ENCODE assay signal across 11 cellular contexts in the genomic region with DNA sequence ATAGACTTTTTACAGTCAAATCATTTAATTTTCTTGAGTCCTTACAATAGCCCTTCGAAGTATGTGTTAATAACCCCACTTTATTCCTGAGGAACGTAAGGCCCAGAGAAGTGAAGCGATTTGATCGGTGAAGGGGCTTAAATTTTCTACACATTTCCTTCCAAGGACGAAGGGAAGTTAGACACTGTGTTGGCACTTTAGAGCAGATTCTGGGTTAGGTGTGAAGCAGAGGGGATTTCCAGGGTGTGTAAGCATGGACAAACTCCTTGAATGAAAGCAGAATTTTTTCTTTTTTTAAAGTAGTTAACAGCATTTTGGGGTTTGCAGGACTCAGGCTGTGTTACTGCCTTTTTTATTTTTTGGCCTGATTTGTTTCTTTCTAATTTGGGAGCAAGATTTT. TPM values are rescaled to one million over a fixed set of nuclear protein-coding genes. Genes with fewer than 3 reads are reported as not detected.
DNase-seq lines count a peak whose midpoint lies in the region; ATAC-seq and TF ChIP-seq lines count a peak whose summit lies in the region.
"Had no signal": no experiment of that assay in that cellular context is flagged by ENCODE, and none has a peak within 500 bp of the region (broad histone marks: within the 10 kb centered on the region; RNA-seq: fewer than 3 reads in every experiment).

No MANE protein-coding gene starts in this region.

- BruUV-seq in mammary epithelial cell (replicated peaks; lab: Mats Ljungman, UMichigan) = no TSS peak

- H3K27me3 Mint-ChIP-seq in activated CD4-positive, alpha-beta T cell treated with anti-CD3 and anti-CD28 coated beads for 36 hours = no peaks in the 10 kb centered on the region
- H3K27me3 Mint-ChIP-seq in natural killer cell treated with Interleukin-12 subunit alpha and Interleukin-12 subunit beta and Interleukin-15 and Interleukin-18, amount 100 ng/mL, for 72 hours = no peaks in the 10 kb centered on the region
- no peaks in the 10 kb centered on the region for H3K27me3 Mint-ChIP-seq in chondrocyte (ENCODE audit: low read depth)

- no peaks in the 10 kb centered on the region; the same call in 1 of the 2 replicates for H3K79me2 ChIP-seq in KMS-11 (ENCODE audit: insufficient read depth, low read depth)
- peaks cover 28% of the 10 kb centered on the region for H3K79me2 ChIP-seq in mammary epithelial cell (ENCODE audit: insufficient read depth, low read length)

- H4K20me1 ChIP-seq in KMS-11 (ENCODE audit: insufficient read depth) (no peaks in the 10 kb centered on the region), mammary epithelial cell (ENCODE audit: insufficient read depth, low read length) (no peaks in the 10 kb centered on the region)

- H3K27ac ChIP-seq in KMS-11 = peak overlapping the region; percentile 29
- H3K27ac ChIP-seq in mammary epithelial cell (ENCODE audit: insufficient read depth, low read depth, low read length) = peak overlapping the region; percentile 84
- H3K27ac ChIP-seq: right lobe of liver had no signal

- H3K27me3 ChIP-seq in KMS-11 (ENCODE audit: insufficient read depth, low read depth) (no peaks in the 10 kb centered on the region), mammary epithelial cell (ENCODE audit: insufficient read depth, low read length) (no peaks in the 10 kb centered on the region)
- H3K27me3 ChIP-seq: right lobe of liver had no signal

- H3K9me3 ChIP-seq in mammary epithelial cell (replicated peaks; ENCODE audit: insufficient read depth, low read length) = no peaks in the 10 kb centered on the region
- H3K9me3 ChIP-seq: right lobe of liver had no signal

- H3K9ac ChIP-seq in KMS-11 (no peak overlapping the region), mammary epithelial cell (ENCODE audit: insufficient read depth, low read length) (no peak overlapping the region)

- H2AFZ ChIP-seq in KMS-11 (ENCODE audit: low read depth) (no peak overlapping the region), mammary epithelial cell (ENCODE audit: low read depth, low read length) (no peak overlapping the region)

- 81% methylated on average over 5 of the region's 5 CpGs for WGBS in mammary epithelial cell (ENCODE audit: low coverage, missing lambda C conversion rate)

- intact Hi-C loops in activated CD4-positive, alpha-beta T cell treated with anti-CD3 and anti-CD28 coated beads for 36 hours (cut with DNase I, micrococcal nuclease) = loop anchor here in 1 of 2 experiments (5.0 kb wide), 1 partner anchor 41 kb away; no protein-coding TSS in a partner anchor
- intact Hi-C loops in mammary epithelial cell (cut with micrococcal nuclease) = no loop called here

- peaks cover 31% of the 10 kb centered on the region for H3K36me3 Mint-ChIP-seq in activated CD4-positive, alpha-beta T cell treated with anti-CD3 and anti-CD28 coated beads for 36 hours (ENCODE audit: low read depth)
- peaks cover 20% of the 10 kb centered on the region for H3K36me3 Mint-ChIP-seq in natural killer cell treated with Interleukin-12 subunit alpha and Interleukin-12 subunit beta and Interleukin-15 and Interleukin-18, amount 100 ng/mL, for 72 hours
- H3K36me3 Mint-ChIP-seq in chondrocyte (ENCODE audit: low read depth) = peaks cover 15% of the 10 kb centered on the region

- peak; percentile 46 for DNase-seq in activated CD4-positive, alpha-beta T cell treated with anti-CD3 and anti-CD28 coated beads for 36 hours
- no peak for DNase-seq in activated CD4-positive, alpha-beta T cell treated with anti-CD3 and anti-CD28 coated beads, Interleukin-2, amount 50 U/mL, for 1 hour
- DNase-seq in mammary epithelial cell = peak; percentile 53
- peak; percentile 87 for DNase-seq in natural killer cell treated with Interleukin-12 subunit alpha and Interleukin-12 subunit beta and Interleukin-15 and Interleukin-18, amount 100 ng/mL, for 72 hours (ENCODE audit: low spot score)
- no peak for DNase-seq in chondrocyte (ENCODE audit: low spot score)
- DNase-seq: DMS53, NCI-H1930, right lobe of liver had no signal

- POLR2A ChIA-PET in activated CD4-positive, alpha-beta T cell treated with anti-CD3 and anti-CD28 coated beads for 36 hours (lab: Charles Lee) = interaction anchor here (0.6 kb wide), 1 partner anchor 311 kb away, joined by 5 read pairs; no protein-coding TSS in a partner anchor

- peaks cover 43% of the 10 kb centered on the region for H3K4me1 Mint-ChIP-seq in activated CD4-positive, alpha-beta T cell treated with anti-CD3 and anti-CD28 coated beads for 36 hours
- H3K4me1 Mint-ChIP-seq in natural killer cell treated with Interleukin-12 subunit alpha and Interleukin-12 subunit beta and Interleukin-15 and Interleukin-18, amount 100 ng/mL, for 72 hours (ENCODE audit: low read depth in 2 of 2) = peaks cover 47 to 64% of the 10 kb centered on the region in 2 donors
- H3K4me1 Mint-ChIP-seq in chondrocyte (ENCODE audit: low read depth) = peaks cover 26% of the 10 kb centered on the region

- peak; percentile 77 for ATAC-seq in activated CD4-positive, alpha-beta T cell treated with anti-CD3 and anti-CD28 coated beads for 36 hours
- peak; percentile 91 for ATAC-seq in natural killer cell treated with Interleukin-12 subunit alpha and Interleukin-12 subunit beta and Interleukin-15 and Interleukin-18, amount 100 ng/mL, for 72 hours
- ATAC-seq in GM19324 (IDR thresholded peaks at IDR 0.05; ENCODE audit: low FRiP score, unreplicated experiment) (no peak), HG03025 (IDR thresholded peaks at IDR 0.05; ENCODE audit: low FRiP score, unreplicated experiment) (no peak)

- H3K4me3 Mint-ChIP-seq in activated CD4-positive, alpha-beta T cell treated with anti-CD3 and anti-CD28 coated beads for 36 hours = no peak overlapping the region
- H3K4me3 Mint-ChIP-seq in natural killer cell treated with Interleukin-12 subunit alpha and Interleukin-12 subunit beta and Interleukin-15 and Interleukin-18, amount 100 ng/mL, for 72 hours = peak overlapping the region; percentile 82
- H3K4me3 Mint-ChIP-seq in chondrocyte (ENCODE audit: unreplicated experiment) = no peak overlapping the region

- peaks cover 41% of the 10 kb centered on the region for H3K4me1 ChIP-seq in KMS-11 (ENCODE audit: low read depth, poor library complexity, severe bottlenecking)
- H3K4me1 ChIP-seq in mammary epithelial cell (ENCODE audit: insufficient read depth, low read length) = peaks cover 24% of the 10 kb centered on the region

- no peaks in the 10 kb centered on the region for H3K9me3 Mint-ChIP-seq in activated CD4-positive, alpha-beta T cell treated with anti-CD3 and anti-CD28 coated beads for 36 hours (ENCODE audit: low read depth)
- H3K9me3 Mint-ChIP-seq in natural killer cell treated with Interleukin-12 subunit alpha and Interleukin-12 subunit beta and Interleukin-15 and Interleukin-18, amount 100 ng/mL, for 72 hours = peaks cover 4% of the 10 kb centered on the region
- no peaks in the 10 kb centered on the region for H3K9me3 Mint-ChIP-seq in chondrocyte (ENCODE audit: low read depth)

- no peak for TF ChIP-seq CTCF in KMS-11 (conservative IDR thresholded peaks at IDR 0.05; ENCODE audit: low read depth, low read length)
- no peak for TF ChIP-seq CTCF in mammary epithelial cell (conservative IDR thresholded peaks at IDR 0.05 in 1 of 2, IDR thresholded peaks at IDR 0.05 in 1 of 2; ENCODE audit: extremely low read depth in 1 of 2, insufficient read depth in 1 of 2, low read depth in 1 of 2, low read length in 2 of 2)
- no peak for TF ChIP-seq CTCF in chondrocyte (IDR thresholded peaks at IDR 0.05)

- H3K4me3 ChIP-seq in KMS-11 (IDR thresholded peaks at IDR 0.05; ENCODE audit: insufficient read depth, low read depth, low read length) (no peak overlapping the region), mammary epithelial cell (replicated peaks in 1 of 3; ENCODE audit: insufficient read depth in 1 of 3, low read depth in 2 of 3, low read length in 3 of 3) (no peak overlapping the region)
- H3K4me3 ChIP-seq: right lobe of liver had no signal

- H3K36me3 ChIP-seq in KMS-11 (ENCODE audit: insufficient read depth) = no peaks in the 10 kb centered on the region
- no peaks in the 10 kb centered on the region for H3K36me3 ChIP-seq in mammary epithelial cell (ENCODE audit: insufficient read depth, low read length)
- H3K36me3 ChIP-seq: right lobe of liver had no signal

- dilution Hi-C loops in mammary epithelial cell (cut with HindIII; ENCODE audit: low sequenced_read_pairs) = no loop called here

- peak overlapping the region; percentile 31 for H3K4me2 ChIP-seq in KMS-11
- no peak overlapping the region for H3K4me2 ChIP-seq in mammary epithelial cell (ENCODE audit: insufficient read depth, low read depth, low read length)

- in situ Hi-C loops in mammary epithelial cell (cut with MboI; ENCODE audit: low sequenced_read_pairs in 2 of 2) = no loop called here

- peak overlapping the region; percentile 51 for H3K27ac Mint-ChIP-seq in activated CD4-positive, alpha-beta T cell treated with anti-CD3 and anti-CD28 coated beads for 36 hours
- H3K27ac Mint-ChIP-seq in natural killer cell treated with Interleukin-12 subunit alpha and Interleukin-12 subunit beta and Interleukin-15 and Interleukin-18, amount 100 ng/mL, for 72 hours = peak overlapping the region; percentile 84 to 94
- H3K27ac Mint-ChIP-seq in chondrocyte (ENCODE audit: unreplicated experiment) = no peak overlapping the region

- CTCF ChIA-PET in activated CD4-positive, alpha-beta T cell treated with anti-CD3 and anti-CD28 coated beads for 36 hours (lab: Charles Lee) = interaction anchor here (0.6 to 2.2 kb wide), 6 partner anchors 11 to 346 kb away, joined by 3 to 7 read pairs (median 4); no protein-coding TSS in a partner anchor
- CTCF ChIA-PET in mammary epithelial cell (lab: Charles Lee; ENCODE audit: low non-redundant PET) = no interaction called here

RNA-seq across cellular contexts. Expression of gene PRORP, which starts 38.9 kb away (rescaled TPM):
- 10 to 100 TPM; 37.3 to 51.1 TPM for total RNA-seq in activated CD4-positive, alpha-beta T cell treated with anti-CD3 and anti-CD28 coated beads for 36 hours
- total RNA-seq in mammary epithelial cell = 10 to 100 TPM; 33.5 to 53.2 TPM
- 45.1 TPM for polyA plus RNA-seq in mammary epithelial cell
- 48.5 TPM for polyA minus RNA-seq in mammary epithelial cell
- 10 to 100 TPM; 45.0 to 60.4 TPM for total RNA-seq in natural killer cell treated with Interleukin-12 subunit alpha and Interleukin-12 subunit beta and Interleukin-15 and Interleukin-18, amount 100 ng/mL, for 72 hours
- 27.0 to 42.3 TPM (median 31.1 TPM) in 3 replicates for total RNA-seq in chondrocyte

RNA-seq across cellular contexts. Expression of gene PPP2R3C, which starts 39.4 kb away (rescaled TPM):
- total RNA-seq in activated CD4-positive, alpha-beta T cell treated with anti-CD3 and anti-CD28 coated beads for 36 hours = 10 to 100 TPM; 43.8 to 53.5 TPM
- total RNA-seq in mammary epithelial cell = 10 to 100 TPM; 12.2 to 18.7 TPM
- 8.0 TPM for polyA plus RNA-seq in mammary epithelial cell
- 10.6 TPM for polyA minus RNA-seq in mammary epithelial cell
- 10 to 100 TPM; 64.3 to 91.5 TPM for total RNA-seq in natural killer cell treated with Interleukin-12 subunit alpha and Interleukin-12 subunit beta and Interleukin-15 and Interleukin-18, amount 100 ng/mL, for 72 hours
- total RNA-seq in chondrocyte = 30.5 to 44.2 TPM (median 37.4 TPM) in 3 replicates

Comparison
In these comparisons a context has a peak if more than half of its experiments do, and no peak if none do; other contexts are left out.
1. DNase-seq: peak in activated CD4-positive, alpha-beta T cell treated with anti-CD3 and anti-CD28 coated beads for 36 hours (single experiment), mammary epithelial cell (single experiment) and natural killer cell treated with Interleukin-12 subunit alpha and Interleukin-12 subunit beta and Interleukin-15 and Interleukin-18, amount 100 ng/mL, for 72 hours (single experiment); none in activated CD4-positive, alpha-beta T cell treated with anti-CD3 and anti-CD28 coated beads, Interleukin-2, amount 50 U/mL, for 1 hour (single experiment) and chondrocyte (single experiment).
2. ATAC-seq: peak in activated CD4-positive, alpha-beta T cell treated with anti-CD3 and anti-CD28 coated beads for 36 hours (single experiment) and natural killer cell treated with Interleukin-12 subunit alpha and Interleukin-12 subunit beta and Interleukin-15 and Interleukin-18, amount 100 ng/mL, for 72 hours (2 of 2); none in GM19324 (single experiment) and HG03025 (single experiment).